ENCODE assay signal across 22 cellular contexts in genomic region chr12:127052491-127053232, GRCh38.
DNase-seq lines count a peak whose midpoint lies in the region; FAIRE-seq and TF ChIP-seq lines count a peak whose summit lies in the region.
"Had no signal": no experiment of that assay in that cellular context is flagged by ENCODE, and none has a peak within 500 bp of the region (broad histone marks: within the 10 kb centered on the region; RNA-seq: fewer than 3 reads in every experiment).

No MANE protein-coding gene starts in this region.

- DNase-seq in AG10803 (ENCODE audit: low read depth), result peak; percentile 62
- peak; percentile 20 for DNase-seq in HT-29 (ENCODE audit: low spot score)
- peak; percentile 16 for DNase-seq in T1000 (lab: John Stamatoyannopoulos, UW)
- peak; percentile 68 for DNase-seq in keratinocyte (ENCODE audit: low read depth, low spot score)
- no peak for DNase-seq in activated effector memory CD4-positive, alpha-beta T cell treated with anti-CD3 and anti-CD28 coated beads, Interleukin-2, amount 50 U/mL, for 16 hours
- no peak for DNase-seq in OCI-LY7 (ENCODE audit: low spot score)
- no peak for DNase-seq in ascending aorta (ENCODE audit: low spot score in 2 of 2)
- DNase-seq in Kasumi-1 (lab: John Stamatoyannopoulos, UW), result no peak
- DNase-seq: activated CD8-positive, alpha-beta T cell treated with anti-CD3 and anti-CD28 coated beads, Interleukin-2, amount 10 ng/mL, durations not matched to agents 7 days and 5 days; AML-193; amniotic stem cell; colonic mucosa; heart right ventricle; KG1; NCI-H1417 treated with DMSO at 0.1 percent for 48 hours; NCI-H510A treated with DMSO at 0.1 percent for 48 hours; small intestine; stimulated activated naive B cell treated with anti-CD40 and anti-IgM and Interleukin-4, amounts not matched to agents 10 μg/mL and 1 μg/mL and 100 μg/mL, for 72 hours; SW 1271 had no signal

- no peak overlapping the region for H3K9ac ChIP-seq in keratinocyte (ENCODE audit: control insufficient read depth, extremely low read depth, insufficient read depth, low read length)

- peak; percentile 93 for FAIRE-seq in keratinocyte (lab: Jason Lieb, UNC)
- FAIRE-seq: D721Med, GM18507, small intestine had no signal

- POLR2A ChIA-PET in OCI-LY7 (lab: Charles Lee), result interaction anchor here (0.8 kb wide), 1 partner anchor 14 kb away, joined by 4 read pairs; no protein-coding TSS in a partner anchor

- H3K79me2 ChIP-seq in keratinocyte (ENCODE audit: control insufficient read depth, insufficient read depth, low read length), result no peaks in the 10 kb centered on the region
- no peaks in the 10 kb centered on the region for H3K79me2 ChIP-seq in OCI-LY7 (ENCODE audit: insufficient read depth, low read depth, low read length)

- H3K4me2 ChIP-seq in keratinocyte (ENCODE audit: control insufficient read depth, extremely low read depth, insufficient read depth, low read depth, low read length), result peak overlapping the region; percentile 80
- no peak overlapping the region for H3K4me2 ChIP-seq in OCI-LY7 (ENCODE audit: low read length)

- H3K27me3 ChIP-seq in keratinocyte (ENCODE audit: control insufficient read depth, extremely low read depth, insufficient read depth, low read length) (no peaks in the 10 kb centered on the region), ascending aorta (no peaks in the 10 kb centered on the region)
- H3K27me3 ChIP-seq: colonic mucosa, heart right ventricle had no signal

- peak overlapping the region; percentile 36 for H2AFZ ChIP-seq in keratinocyte (ENCODE audit: control insufficient read depth, low read length)
- no peak overlapping the region for H2AFZ ChIP-seq in OCI-LY7 (ENCODE audit: low read length)

- no peaks in the 10 kb centered on the region for H3K9me1 ChIP-seq in keratinocyte (ENCODE audit: control insufficient read depth, extremely low read depth, insufficient read depth, low read length)

- no TSS peak for BruUV-seq in OCI-LY7 (replicated peaks; lab: Mats Ljungman, UMichigan)

- CTCF ChIA-PET in OCI-LY7 (lab: Charles Lee; ENCODE audit: unreplicated experiment), result no interaction called here

- H3K4me3 ChIP-seq in AG10803 (ENCODE audit: low read length), result no peak overlapping the region
- peak overlapping the region in 2 of 3 experiments; percentile 34 to 44 for H3K4me3 ChIP-seq in keratinocyte (ENCODE audit: control insufficient read depth in 2 of 3, extremely low read depth in 1 of 3, insufficient read depth in 2 of 3, low read depth in 1 of 3, low read length in 3 of 3)
- H3K4me3 ChIP-seq in OCI-LY7 (ENCODE audit: low read depth, low read length, poor library complexity, severe bottlenecking), result no peak overlapping the region
- no peak overlapping the region for H3K4me3 ChIP-seq in ascending aorta
- H3K4me3 ChIP-seq: colonic mucosa, heart right ventricle had no signal

- intact Hi-C loops in OCI-LY7 (cut with micrococcal nuclease; ENCODE audit: unreplicated experiment) (no loop called here), ascending aorta (cut with DNase I) (no loop called here)

- peaks cover 35% of the 10 kb centered on the region for H3K4me1 ChIP-seq in keratinocyte (ENCODE audit: control insufficient read depth, extremely low read depth, insufficient read depth, low read length)
- no peaks in the 10 kb centered on the region for H3K4me1 ChIP-seq in OCI-LY7 (ENCODE audit: insufficient read depth, low read length, poor library complexity, severe bottlenecking)
- no peaks in the 10 kb centered on the region for H3K4me1 ChIP-seq in ascending aorta
- H3K4me1 ChIP-seq: colonic mucosa, heart right ventricle had no signal

- dilution Hi-C loops in keratinocyte (cut with MboI; ENCODE audit: extremely low pct_ligation_motif_present, low sequenced_read_pairs), result no loop called here

- no peaks in the 10 kb centered on the region for H3K9me3 ChIP-seq in keratinocyte (ENCODE audit: control insufficient read depth, low read depth, low read length)
- H3K9me3 ChIP-seq in OCI-LY7 (ENCODE audit: low read length), result no peaks in the 10 kb centered on the region
- no peaks in the 10 kb centered on the region for H3K9me3 ChIP-seq in ascending aorta
- H3K9me3 ChIP-seq: colonic mucosa had no signal

- H3K36me3 ChIP-seq in keratinocyte (ENCODE audit: control insufficient read depth in 2 of 2, extremely low read depth in 1 of 2, insufficient read depth in 2 of 2, low read length in 2 of 2) (no peaks in the 10 kb centered on the region), OCI-LY7 (ENCODE audit: insufficient read depth, low read length) (no peaks in the 10 kb centered on the region), ascending aorta (no peaks in the 10 kb centered on the region)
- H3K36me3 ChIP-seq: colonic mucosa, heart right ventricle had no signal

- H3K27ac ChIP-seq in keratinocyte (ENCODE audit: control insufficient read depth, insufficient read depth, low read length) (peak overlapping the region; percentile 63), OCI-LY7 (ENCODE audit: low read depth, low read length, poor library complexity, severe bottlenecking) (no peak overlapping the region), ascending aorta (no peak overlapping the region)
- H3K27ac ChIP-seq: colonic mucosa, heart right ventricle, VCaP had no signal

- no peak for TF ChIP-seq CTCF in AG10803 (conservative IDR thresholded peaks at IDR 0.05; ENCODE audit: low read length)
- TF ChIP-seq CTCF in keratinocyte (optimal IDR thresholded peaks at IDR 0.05 in 1 of 3, IDR thresholded peaks at IDR 0.05 in 1 of 3, conservative IDR thresholded peaks at IDR 0.05 in 1 of 3; ENCODE audit: extremely low read depth in 1 of 3, insufficient read depth in 2 of 3, low read length in 3 of 3), result no peak
- no peak for TF ChIP-seq CTCF in OCI-LY7 (conservative IDR thresholded peaks at IDR 0.05; ENCODE audit: low read length)
- TF ChIP-seq CTCF in ascending aorta (IDR thresholded peaks at IDR 0.05), result no peak

- H4K20me1 ChIP-seq in keratinocyte (ENCODE audit: control insufficient read depth, extremely low read depth, insufficient read depth, low read length), result no peaks in the 10 kb centered on the region
- no peaks in the 10 kb centered on the region for H4K20me1 ChIP-seq in OCI-LY7 (ENCODE audit: insufficient read depth, low read length)

- no peaks in the 10 kb centered on the region for H3K9me2 ChIP-seq in OCI-LY7 (ENCODE audit: insufficient read depth, low read length)

Comparison
In these comparisons a context has a peak if more than half of its experiments do, and no peak if none do; other contexts are left out.
1. DNase-seq: peak in AG10803 (single experiment), HT-29 (single experiment), T1000 (single experiment) and keratinocyte (single experiment); none in activated effector memory CD4-positive, alpha-beta T cell treated with anti-CD3 and anti-CD28 coated beads, Interleukin-2, amount 50 U/mL, for 16 hours (single experiment), OCI-LY7 (single experiment), ascending aorta (0 of 2) and Kasumi-1 (0 of 2).
2. H3K4me3 ChIP-seq: peak in keratinocyte (2 of 3); none in AG10803 (single experiment), OCI-LY7 (single experiment) and ascending aorta (0 of 2).